Comparison of ENCODE assay signal across 33 cellular contexts in the genomic region with DNA sequence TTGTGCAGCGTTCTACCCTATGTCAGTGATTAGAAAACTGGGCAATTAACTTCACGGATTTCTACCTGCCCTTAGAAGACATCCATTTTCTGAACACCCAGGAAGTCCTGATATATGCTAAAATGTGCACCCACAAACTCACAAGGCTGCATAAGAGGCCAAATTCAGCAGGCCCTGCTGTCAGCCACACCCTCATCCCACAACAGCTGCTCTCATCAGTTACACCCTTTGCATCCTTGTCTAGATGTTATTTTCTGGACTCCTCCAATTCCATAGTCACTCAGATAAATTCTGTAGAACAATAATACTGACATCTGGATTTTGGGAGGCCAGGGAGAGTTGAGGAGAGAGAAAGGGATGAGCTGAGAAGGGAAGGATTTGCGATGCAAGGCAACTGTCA.
"Had no signal": no experiment of that assay in that cellular context is flagged by ENCODE, and none has a peak within 500 bp of the region (broad histone marks: within the 10 kb centered on the region; RNA-seq: fewer than 3 reads in every experiment).

No MANE protein-coding gene starts in this region.

- H3K27me3 ChIP-seq: ascending aorta, MG63, Peyer's patch had no signal

- H3K27me3 Mint-ChIP-seq: activated CD8-positive, alpha-beta T cell treated with anti-CD3 and anti-CD28 coated beads for 36 hours; activated naive CD4-positive, alpha-beta T cell treated with anti-CD3 and anti-CD28 coated beads, Interleukin-2, amount 50 U/mL, for 24 hours; activated naive CD8-positive, alpha-beta T cell treated with anti-CD3 and anti-CD28 coated beads, Interleukin-2, amount 10 ng/mL, durations not matched to agents 7 days and 5 days; activated T-helper 17 cell treated with anti-CD3 and anti-CD28 coated beads, Interleukin-2, amount 50 U/mL, for 72 hours; central memory CD8-positive, alpha-beta T cell had no signal

- H3K4me3 Mint-ChIP-seq: activated CD4-positive, alpha-beta T cell treated with anti-CD3 and anti-CD28 coated beads, Interleukin-2, amount 10 ng/mL, durations not matched to agents 24 days and 14 days; activated CD8-positive, alpha-beta T cell treated with anti-CD3 and anti-CD28 coated beads for 36 hours; activated naive CD4-positive, alpha-beta T cell treated with anti-CD3 and anti-CD28 coated beads, Interleukin-2, amount 50 U/mL, for 24 hours; activated naive CD8-positive, alpha-beta T cell treated with anti-CD3 and anti-CD28 coated beads, Interleukin-2, amount 10 ng/mL, durations not matched to agents 7 days and 5 days; activated T-cell treated with anti-CD3 and anti-CD28 coated beads, Interleukin-2, amount 50 U/mL, for 72 hours; activated T-helper 17 cell treated with anti-CD3 and anti-CD28 coated beads, Interleukin-2, amount 50 U/mL, for 72 hours; central memory CD8-positive, alpha-beta T cell had no signal

- H3K27ac Mint-ChIP-seq: activated CD4-positive, alpha-beta T cell treated with anti-CD3 and anti-CD28 coated beads, Interleukin-2, amount 10 ng/mL, durations not matched to agents 24 days and 14 days; activated CD8-positive, alpha-beta T cell treated with anti-CD3 and anti-CD28 coated beads for 36 hours; activated naive CD4-positive, alpha-beta T cell treated with anti-CD3 and anti-CD28 coated beads, Interleukin-2, amount 50 U/mL, for 24 hours; activated naive CD8-positive, alpha-beta T cell treated with anti-CD3 and anti-CD28 coated beads, Interleukin-2, amount 10 ng/mL, durations not matched to agents 7 days and 5 days; activated T-cell treated with anti-CD3 and anti-CD28 coated beads, Interleukin-2, amount 50 U/mL, for 72 hours; activated T-helper 17 cell treated with anti-CD3 and anti-CD28 coated beads, Interleukin-2, amount 50 U/mL, for 72 hours had no signal

- H3K9me3 ChIP-seq: ascending aorta, MG63, Peyer's patch had no signal

- H3K4me1 ChIP-seq: Peyer's patch had no signal

- H3K9me3 Mint-ChIP-seq: activated CD4-positive, alpha-beta T cell treated with anti-CD3 and anti-CD28 coated beads, Interleukin-2, amount 10 ng/mL, durations not matched to agents 24 days and 14 days; activated CD8-positive, alpha-beta T cell treated with anti-CD3 and anti-CD28 coated beads for 36 hours; activated naive CD4-positive, alpha-beta T cell treated with anti-CD3 and anti-CD28 coated beads, Interleukin-2, amount 50 U/mL, for 24 hours; activated T-cell treated with anti-CD3 and anti-CD28 coated beads, Interleukin-2, amount 50 U/mL, for 72 hours; activated T-helper 17 cell treated with anti-CD3 and anti-CD28 coated beads, Interleukin-2, amount 50 U/mL, for 72 hours; central memory CD8-positive, alpha-beta T cell had no signal

- H3K27ac ChIP-seq: ascending aorta, cardiac muscle cell, Peyer's patch had no signal

- H3K4me3 ChIP-seq: ascending aorta, cardiac muscle cell, MG63, Peyer's patch had no signal

- ATAC-seq: activated CD8-positive, alpha-beta T cell treated with anti-CD3 and anti-CD28 coated beads for 36 hours; activated T-cell treated with anti-CD3 and anti-CD28 coated beads, Interleukin-2, amount 50 U/mL, for 72 hours; activated T-helper 17 cell treated with anti-CD3 and anti-CD28 coated beads, Interleukin-2, amount 50 U/mL, for 72 hours; PC-3 had no signal

- H3K36me3 ChIP-seq: ascending aorta, cardiac muscle cell, Peyer's patch had no signal

- H3K36me3 Mint-ChIP-seq: activated naive CD8-positive, alpha-beta T cell treated with anti-CD3 and anti-CD28 coated beads, Interleukin-2, amount 10 ng/mL, durations not matched to agents 7 days and 5 days had no signal

- DNase-seq: activated CD4-positive, alpha-beta T cell treated with anti-CD3 and anti-CD28 coated beads, Interleukin-2, amount 10 ng/mL, durations not matched to agents 24 days and 14 days; activated CD4-positive, alpha-beta T cell treated with anti-CD3 and anti-CD28 coated beads, Interleukin-2, amount 50 U/mL, for 4 hours; activated CD8-positive, alpha-beta T cell treated with anti-CD3 and anti-CD28 coated beads for 36 hours; activated effector memory CD4-positive, alpha-beta T cell treated with anti-CD3 and anti-CD28 coated beads, Interleukin-2, amount 50 U/mL, for 16 hours; activated naive CD4-positive, alpha-beta T cell; activated naive CD8-positive, alpha-beta T cell treated with anti-CD3 and anti-CD28 coated beads, Interleukin-2, amount 10 ng/mL, durations not matched to agents 7 days and 5 days; activated T-cell treated with anti-CD3 and anti-CD28 coated beads, Interleukin-2, amount 50 U/mL, for 1 hour; activated T-cell treated with anti-CD3 and anti-CD28 coated beads, Interleukin-2, amount 50 U/mL, for 72 hours; amygdala; Karpas-422; MG63; NCI-H1048; NCI-H1105 treated with DMSO at 0.1 percent for 48 hours; NCI-H1436; NCI-H1694; NCI-H1930; NCI-H2081 treated with DMSO at 0.1 percent for 48 hours; NCI-H510A; NCI-H526; NCI-H748 treated with DMSO at 0.1 percent for 48 hours; NK-92 treated with Interleukin-12 subunit alpha and Interleukin-12 subunit beta, amount 100 ng/mL, for 24 hours; PC-3; Peyer's patch; RPMI8226; SIG-M5; SW 1271; T-helper 1 cell; T1000 had no signal
